Comparison of ENCODE assay signal across 20 cellular contexts in the genomic region with DNA sequence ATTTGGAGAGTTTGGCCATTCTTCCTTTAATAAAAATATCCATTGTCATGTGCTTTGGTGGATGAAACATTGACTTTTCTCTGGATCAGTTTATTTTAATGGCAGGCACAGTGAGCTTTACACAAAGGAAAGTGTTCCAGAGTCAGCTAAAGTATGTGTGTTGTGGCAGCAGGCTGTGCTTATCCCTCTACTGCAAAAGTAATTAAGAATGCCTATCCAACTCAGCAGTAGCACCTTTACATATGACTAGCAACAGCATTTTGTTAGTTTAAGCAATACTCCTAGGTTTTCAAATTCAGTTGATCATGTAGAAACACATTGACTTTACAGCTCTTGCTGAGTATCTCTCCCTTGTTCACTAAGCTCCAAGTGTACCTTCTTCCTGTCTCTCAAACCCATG.
"Had no signal": no experiment of that assay in that cellular context is flagged by ENCODE, and none has a peak within 500 bp of the region (broad histone marks: within the 10 kb centered on the region; RNA-seq: fewer than 3 reads in every experiment).

No MANE protein-coding gene starts in this region.

- H3K4me3 ChIP-seq: heart right ventricle, transverse colon had no signal

- DNase-seq: activated CD4-positive, alpha-beta T cell treated with anti-CD3 and anti-CD28 coated beads for 48 hours; activated CD4-positive, alpha-beta T cell treated with anti-CD3 and anti-CD28 coated beads, Interleukin-2, amount 50 U/mL, for 48 hours; activated CD8-positive, alpha-beta memory T cell treated with anti-CD3 and anti-CD28 coated beads for 24 hours; activated effector memory CD4-positive, alpha-beta T cell treated with Interleukin-2 at 50 U/mL for 16 hours; activated naive CD4-positive, alpha-beta T cell treated with Interleukin-2 at 50 U/mL for 16 hours; anterior cingulate cortex; endodermal cell; foreskin melanocyte; heart right ventricle; kidney; left colon; naive B cell; nephron progenitor cell; occipital lobe; right cardiac atrium; stimulated activated CD4-positive, alpha-beta T cell treated with anti-CD3 and anti-CD28 coated beads, Interleukin-15, amount 100 ng/mL, for 24 hours; stimulated activated CD4-positive, alpha-beta T cell treated with anti-CD3 and anti-CD28 coated beads, Interleukin-2, amount 100 ng/mL, for 24 hours; stimulated activated naive CD4-positive, alpha-beta T cell; transverse colon had no signal

- H3K27me3 ChIP-seq: heart right ventricle, transverse colon had no signal

- H3K36me3 ChIP-seq: heart right ventricle, transverse colon had no signal

- H3K9me3 ChIP-seq: heart right ventricle, transverse colon had no signal

- H3K4me1 ChIP-seq: heart right ventricle, transverse colon had no signal

- H3K27ac ChIP-seq: heart right ventricle, transverse colon had no signal

- ATAC-seq: esophagus mucosa, heart right ventricle, left colon, right cardiac atrium had no signal
